ENCODE assay signal across 8 cellular contexts in genomic region chr4:89298788-89299152, GRCh38. TPM values are rescaled to one million over a fixed set of nuclear protein-coding genes. Genes with fewer than 3 reads are reported as not detected.
DNase-seq lines count a peak whose midpoint lies in the region; ATAC-seq and TF ChIP-seq lines count a peak whose summit lies in the region.
"Had no signal": no experiment of that assay in that cellular context is flagged by ENCODE, and none has a peak within 500 bp of the region (broad histone marks: within the 10 kb centered on the region; RNA-seq: fewer than 3 reads in every experiment).

No MANE protein-coding gene starts in this region.

- no peaks in the 10 kb centered on the region for H3K79me2 ChIP-seq in GM23248 (ENCODE audit: insufficient read depth)

- H3K27ac ChIP-seq in GM23248 (no peak overlapping the region), coronary artery (no peak overlapping the region), ovary (no peak overlapping the region)

- ATAC-seq in GM21515 (IDR thresholded peaks at IDR 0.05; ENCODE audit: unreplicated experiment) = no peak

- no peak overlapping the region for H3K9ac ChIP-seq in GM23248

- no peak for TF ChIP-seq EP300 in ovary (IDR thresholded peaks at IDR 0.05)

- peak; percentile 66 for DNase-seq in GM23248
- DNase-seq in NCI-H2171 treated with DMSO at 0.1 percent for 48 hours (lab: John Stamatoyannopoulos, UW) = peak; percentile 39
- DNase-seq in coronary artery (ENCODE audit: low spot score) = no peak
- DNase-seq in progenitor cell of endocrine pancreas (ENCODE audit: low spot score, unreplicated experiment) = no peak
- no peak for DNase-seq in ovary
- DNase-seq in H7 = no peak
- DNase-seq: IMR-90 had no signal

- peak overlapping the region; percentile 11 for H3K4me2 ChIP-seq in GM23248 (ENCODE audit: unreplicated experiment)

- intact Hi-C loops in ovary (cut with DNase I) = no loop called here

- peak overlapping the region; percentile 90 for H3K27ac Mint-ChIP-seq in progenitor cell of endocrine pancreas

- WGBS in GM23248 (ENCODE audit: low coverage in 1 of 2, low lambda C conversion rate in 2 of 2, missing lambda C conversion rate in 2 of 2), 2 experiments = 3 to 5% methylated on average over 2 of the region's 2 CpGs
- 26 to 34% (median 33%) methylated on average over 2 of the region's 2 CpGs for WGBS in ovary, 3 donors

- H3K27me3 Mint-ChIP-seq in progenitor cell of endocrine pancreas = no peaks in the 10 kb centered on the region

- TF ChIP-seq CTCF in coronary artery (IDR thresholded peaks at IDR 0.05) = no peak
- TF ChIP-seq CTCF in progenitor cell of endocrine pancreas (IDR thresholded peaks at IDR 0.05; ENCODE audit: unreplicated experiment) = no peak
- TF ChIP-seq CTCF in ovary (IDR thresholded peaks at IDR 0.05) = no peak

- no peaks in the 10 kb centered on the region for H4K20me1 ChIP-seq in GM23248 (ENCODE audit: insufficient read depth)

- H3K9me3 ChIP-seq in GM23248 (ENCODE audit: low read depth) = no peaks in the 10 kb centered on the region
- no peaks in the 10 kb centered on the region for H3K9me3 ChIP-seq in ovary

- H2AFZ ChIP-seq in GM23248 = no peak overlapping the region

- TF ChIP-seq POLR2A in ovary (IDR thresholded peaks at IDR 0.05) = no peak

- H3K27me3 ChIP-seq in GM23248 (replicated peaks; ENCODE audit: insufficient read depth) (no peaks in the 10 kb centered on the region), ovary (no peaks in the 10 kb centered on the region), H7 (ENCODE audit: control insufficient read depth, insufficient read depth, low read length) (no peaks in the 10 kb centered on the region)

- H3K9me3 Mint-ChIP-seq in progenitor cell of endocrine pancreas (ENCODE audit: low read depth) = no peaks in the 10 kb centered on the region

- H3K9me2 ChIP-seq in GM23248 (ENCODE audit: insufficient read depth) = no peaks in the 10 kb centered on the region

- H3K4me3 ChIP-seq in GM23248 = no peak overlapping the region
- peak overlapping the region; percentile 58 for H3K4me3 ChIP-seq in coronary artery
- no peak overlapping the region for H3K4me3 ChIP-seq in ovary
- H3K4me3 ChIP-seq in H7 (ENCODE audit: insufficient read depth, low read depth, low read length) = no peak overlapping the region

- peak overlapping the region; percentile 32 for H3K4me3 Mint-ChIP-seq in progenitor cell of endocrine pancreas (ENCODE audit: low read depth)

- in situ Hi-C loops in GM23248 (cut with MboI) = no loop called here

- H3K4me1 ChIP-seq in GM23248 (ENCODE audit: insufficient read depth) (peaks cover 13% of the 10 kb centered on the region), ovary (ENCODE audit: insufficient read depth) (peaks cover 1% of the 10 kb centered on the region)

- H3K36me3 ChIP-seq in GM23248 (ENCODE audit: low read depth) = no peaks in the 10 kb centered on the region
- H3K36me3 ChIP-seq in ovary = no peaks in the 10 kb centered on the region
- no peaks in the 10 kb centered on the region for H3K36me3 ChIP-seq in H7 (replicated peaks; ENCODE audit: control insufficient read depth, insufficient read depth, low read length)

- peaks cover 57% of the 10 kb centered on the region for H3K4me1 Mint-ChIP-seq in progenitor cell of endocrine pancreas (ENCODE audit: low read depth)

- no peaks in the 10 kb centered on the region for H3F3A ChIP-seq in GM23248 (ENCODE audit: insufficient read depth)

- H3K36me3 Mint-ChIP-seq in progenitor cell of endocrine pancreas (ENCODE audit: insufficient read depth) = no peaks in the 10 kb centered on the region

RNA-seq across cellular contexts. Expression of gene GPRIN3, which starts 8.8 kb away (rescaled TPM):
- total RNA-seq in GM23248 (2014; rRNA removed; shearing (Covaris generic)) = not detected in 2 replicates
- polyA plus RNA-seq in GM23248 (2016; fragmentation: Nextera tagmentation; extraction: Ambion mirVana) = 0.01 and 0.05 TPM in 2 replicates
- total RNA-seq in progenitor cell of endocrine pancreas = 14.8 and 16.0 TPM in 2 replicates
- 1 to 10 TPM; 2.7 to 6.8 (median 3.9) TPM for total RNA-seq in ovary
- polyA plus RNA-seq in ovary = 1 to 10 TPM; 1.0 to 1.7 TPM
- total RNA-seq in H7 (2014; rRNA removed; shearing (Covaris generic)) = 0.42 and 0.44 TPM in 2 replicates
- polyA plus RNA-seq: IMR-90 had no signal

Comparison
In these comparisons a context has a peak if more than half of its experiments do, and no peak if none do; other contexts are left out.
1. DNase-seq: peak in GM23248 (single experiment) and NCI-H2171 treated with DMSO at 0.1 percent for 48 hours (single experiment); none in coronary artery (single experiment), progenitor cell of endocrine pancreas (single experiment), ovary (0 of 5) and H7 (single experiment).